In the genomic region with DNA sequence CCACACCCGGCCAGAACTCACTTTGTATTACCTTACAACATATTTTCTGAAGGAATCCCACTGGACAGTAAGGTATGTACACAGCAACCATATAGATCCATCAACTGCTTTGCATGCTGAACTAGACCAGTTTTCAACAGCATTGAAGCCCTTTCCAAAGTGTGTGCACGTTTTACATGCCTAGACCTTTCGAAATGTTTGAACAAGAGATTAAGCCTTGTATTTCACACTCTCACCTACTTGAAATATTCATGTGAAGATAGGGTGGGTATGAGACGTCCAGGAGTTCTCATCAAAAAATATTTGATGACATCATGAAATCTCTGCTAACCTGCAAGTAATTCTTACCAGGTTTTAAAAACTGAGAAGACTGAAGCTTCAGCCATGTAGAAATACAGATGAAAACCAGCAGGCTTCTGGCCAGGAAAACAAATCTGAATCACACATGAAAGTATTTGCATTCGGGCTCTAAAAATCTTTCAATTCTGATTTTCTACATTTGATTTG, we compare ENCODE assay signal across 7 cellular contexts.
"Had no signal": no experiment of that assay in that cellular context is flagged by ENCODE, and none has a peak within 500 bp of the region (broad histone marks: within the 10 kb centered on the region; RNA-seq: fewer than 3 reads in every experiment).

No MANE protein-coding gene starts in this region.

- FAIRE-seq: H1, H54, HTR-8/SVneo had no signal

- H2AFZ ChIP-seq: GM23338 had no signal

- DNase-seq: H9, HCEC 1CT, KBM-7 had no signal

- H3K4me3 ChIP-seq: GM23338 had no signal

- ATAC-seq: GM23338 had no signal

- H3K4me2 ChIP-seq: GM23338 had no signal
